In the genomic region with DNA sequence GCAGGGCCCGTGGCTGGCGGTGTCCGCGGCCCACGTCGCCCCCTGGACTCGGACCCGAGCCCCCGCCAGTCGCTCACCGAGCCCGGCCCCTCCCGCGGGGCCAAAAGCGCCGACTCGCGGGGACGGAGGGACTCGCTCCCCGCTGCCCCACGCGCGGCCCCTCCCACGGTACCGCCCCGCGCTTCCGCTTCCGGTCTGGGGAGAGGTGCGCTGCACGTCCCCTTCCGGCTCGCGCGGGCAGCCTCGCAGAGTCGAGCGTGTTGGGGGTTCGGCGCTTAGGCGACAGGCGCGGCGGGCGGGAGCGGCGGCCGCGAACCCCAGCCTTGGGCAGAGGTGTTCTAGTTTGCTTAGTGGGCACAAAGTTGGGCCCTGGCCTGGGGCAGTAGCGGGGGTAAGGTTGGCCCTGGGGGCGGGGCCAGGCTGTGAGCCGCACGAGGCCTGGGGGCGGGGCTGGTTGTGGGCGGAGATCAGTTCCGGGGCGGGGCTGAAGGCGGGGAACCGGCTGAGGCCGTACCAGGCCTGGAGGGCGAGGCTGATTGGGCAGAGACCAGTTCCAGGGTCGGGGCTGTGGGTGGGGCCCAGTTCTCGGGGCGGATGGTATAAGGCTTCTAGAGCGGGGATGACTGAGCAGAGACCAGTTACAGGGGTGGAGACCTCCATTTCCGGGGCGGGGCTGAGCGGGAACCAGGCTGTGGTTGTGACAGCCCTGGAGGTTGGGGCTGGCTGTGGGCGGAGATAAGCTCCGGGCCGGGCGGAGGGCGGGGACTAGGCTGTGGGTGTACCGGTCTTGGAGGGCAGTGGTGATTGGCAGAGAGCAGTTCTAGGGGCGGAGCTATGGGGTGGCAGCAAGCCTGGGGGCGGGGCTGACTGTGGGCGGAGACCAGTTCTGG, we compare ENCODE assay signal across 8 cellular contexts. TPM values are rescaled to one million over a fixed set of nuclear protein-coding genes. Genes with fewer than 3 reads are reported as not detected.
A peak's percentile ranks its signal among the peaks of the same experiment; 100 is the strongest.
DNase-seq lines count a peak whose midpoint lies in the region; ATAC-seq and TF ChIP-seq lines count a peak whose summit lies in the region.

Gene MBD3L1 (plus strand): TSS at position 246 of the 890 bp plus-strand sequence. CDS start 10,302 bp downstream, outside the sequence.
Gene ZNF558 (minus strand): TSS at position 173 of the 890 bp plus-strand sequence. CDS start 9,645 bp downstream, outside the sequence.

- TF ChIP-seq RAD21 in IMR-90 (IDR thresholded peaks at IDR 0.05; ENCODE audit: low read length): no peak

- CTCF ChIA-PET in IMR-90 (lab: Yijun Ruan, JAX) (interaction anchor here (1.0 kb wide), 1 partner anchor 14 kb away, joined by 3 read pairs; no protein-coding TSS in a partner anchor), PC-9 (lab: Charles Lee) (no interaction called here)

- WGBS in IMR-90 (ENCODE audit: extremely low coverage in 2 of 2, insufficient read length in 1 of 2), 2 experiments: 0% methylated on average over 17 of the region's 78 CpGs; no CpG with 5 or more reads in 1 of the 2 experiments
- WGBS in esophagus muscularis mucosa: 6% methylated on average over 14 of the region's 78 CpGs

- no peaks in the 10 kb centered on the region for H3K9me1 ChIP-seq in IMR-90 (ENCODE audit: insufficient read depth, low read length)

- peak within 1 kb of the TSS; percentile 65 for H3K9ac ChIP-seq in IMR-90 (ENCODE audit: low read depth, low read length)

- peaks cover 5% of the 10 kb centered on the region; the same call in 1 of the 2 replicates for H3K36me3 ChIP-seq in IMR-90 (ENCODE audit: control insufficient read depth, insufficient read depth, low read length)
- H3K36me3 ChIP-seq in PC-9 (ENCODE audit: low read depth): peaks cover 11% of the 10 kb centered on the region; the same call in 1 of the 2 replicates
- H3K36me3 ChIP-seq in esophagus muscularis mucosa: peaks cover 0 to 31% (median 11%) of the 10 kb centered on the region in 4 donors

- peak within 1 kb of the TSS; percentile 46; the same call in 1 of the 2 replicates for H3K18ac ChIP-seq in IMR-90 (ENCODE audit: low read depth, low read length)

- H3K79me2 ChIP-seq in PC-9 (ENCODE audit: low read depth): peaks cover 7% of the 10 kb centered on the region; the same call in 1 of the 2 replicates

- ATAC-seq in GM21515 (IDR thresholded peaks at IDR 0.05; ENCODE audit: unreplicated experiment) (peak; percentile 86), IMR-90 (ENCODE audit: low read depth) (peak; percentile 92)
- peak; percentile 92 to 93 for ATAC-seq in activated T-cell treated with anti-CD3 and anti-CD28 coated beads, Interleukin-2, amount 50 U/mL, for 72 hours (replicated peaks in 1 of 2)

- peak within 1 kb of the TSS; percentile 86 for H3K27ac Mint-ChIP-seq in activated T-cell treated with anti-CD3 and anti-CD28 coated beads, Interleukin-2, amount 50 U/mL, for 72 hours

- peak within 1 kb of the TSS; percentile 87 to 96 for H4K8ac ChIP-seq in IMR-90 (ENCODE audit: low read depth in 2 of 2, low read length in 2 of 2)

- peak within 1 kb of the TSS; percentile 88 for H3K4ac ChIP-seq in IMR-90 (ENCODE audit: low read depth, low read length)

- H3K23ac ChIP-seq in IMR-90 (ENCODE audit: low read depth, low read length): peak within 1 kb of the TSS; percentile 18; the same call in 1 of the 2 replicates

- peak within 1 kb of the TSS; percentile 81 to 88 for H3K4me3 Mint-ChIP-seq in activated T-cell treated with anti-CD3 and anti-CD28 coated beads, Interleukin-2, amount 50 U/mL, for 72 hours

- H3F3A ChIP-seq in PC-9 (ENCODE audit: insufficient read depth, low read depth): peaks cover 12% of the 10 kb centered on the region; the same call in 1 of the 2 replicates

- peak within 1 kb of the TSS; percentile 91 for H2AK9ac ChIP-seq in IMR-90 (replicated peaks; ENCODE audit: low read depth, low read length, poor library complexity)

- peak within 1 kb of the TSS; percentile 87 for H3K27ac ChIP-seq in IMR-90 (ENCODE audit: insufficient read depth, low read length)
- H3K27ac ChIP-seq in PC-9: peak within 1 kb of the TSS; percentile 91
- peak within 1 kb of the TSS; percentile 93 to 98 (median 96) for H3K27ac ChIP-seq in esophagus muscularis mucosa (replicated peaks in 1 of 4)

- H3K27me3 Mint-ChIP-seq in activated T-cell treated with anti-CD3 and anti-CD28 coated beads, Interleukin-2, amount 50 U/mL, for 72 hours (ENCODE audit: low read depth): peaks cover 6% of the 10 kb centered on the region

- peaks cover 8 to 9% of the 10 kb centered on the region in 2 experiments; a peak in 3 of 4 replicates for H3K79me1 ChIP-seq in IMR-90 (ENCODE audit: low read depth in 1 of 2, low read length in 2 of 2)

- intact Hi-C loops in IMR-90 (cut with micrococcal nuclease) (loop anchor here (1.0 to 5.0 kb wide), 2 partner anchors 215 to 243 kb away; no protein-coding TSS in a partner anchor), PC-9 (cut with micrococcal nuclease; ENCODE audit: unreplicated experiment) (loop anchor here (5.0 to 10.0 kb wide), 2 partner anchors 182 to 245 kb away; partner anchors contain the start of gene MUC16), esophagus muscularis mucosa (cut with DNase I) (loop anchor here (5.0 kb wide), 1 partner anchor 245 kb away; no protein-coding TSS in a partner anchor)

- H3K27me3 ChIP-seq in IMR-90 (ENCODE audit: control insufficient read depth, insufficient read depth, low read length): no peaks in the 10 kb centered on the region
- H3K27me3 ChIP-seq in PC-9 (ENCODE audit: insufficient read depth, low read depth): no peaks in the 10 kb centered on the region
- H3K27me3 ChIP-seq in esophagus muscularis mucosa: no peaks in the 10 kb centered on the region

- 0 out of 3 replicates have a peak within 1 kb of the TSS, but pooled peaks have one; percentile 20 for H2BK15ac ChIP-seq in IMR-90 (ENCODE audit: low read depth, low read length)

- DNase-seq in Caki2 (ENCODE audit: low read depth) (peak; percentile 94), IMR-90 (peak; percentile 97), PC-9 (peak; percentile 97 to 99), esophagus muscularis mucosa (ENCODE audit: extremely low spot score) (peak; percentile 100), myocyte (ENCODE audit: low read depth) (peak; percentile 98)
- peak; percentile 99 to 100 for DNase-seq in activated T-cell treated with anti-CD3 and anti-CD28 coated beads, Interleukin-2, amount 50 U/mL, for 72 hours
- peak; percentile 97 to 99 for DNase-seq in stimulated activated CD8-positive, alpha-beta memory T cell treated with anti-CD3 and anti-CD28 coated beads, Interleukin-7, amount 100 ng/mL, for 48 hours (ENCODE audit: extremely low read depth in 1 of 2, low read depth in 1 of 2)

- peak; percentile 89 for TF ChIP-seq POLR2A in IMR-90 (IDR thresholded peaks at IDR 0.05; ENCODE audit: low read depth, low read length)
- peak; percentile 93 for TF ChIP-seq POLR2A in esophagus muscularis mucosa (IDR thresholded peaks at IDR 0.05; ENCODE audit: low read depth)

- no peak within 1 kb of the TSS for H2AK5ac ChIP-seq in IMR-90 (ENCODE audit: low read depth, low read length)

- dilution Hi-C loops in IMR-90 (cut with HindIII; ENCODE audit: low sequenced_read_pairs, unreplicated experiment): no loop called here

- H4K20me1 ChIP-seq in IMR-90 (ENCODE audit: insufficient read depth, low read length) (no peaks in the 10 kb centered on the region), PC-9 (ENCODE audit: insufficient read depth) (no peaks in the 10 kb centered on the region)

- peak; percentile 39 for TF ChIP-seq CTCF in IMR-90 (conservative IDR thresholded peaks at IDR 0.05; ENCODE audit: low read depth, low read length)
- no peak; the same call in 1 of the 2 replicates for TF ChIP-seq CTCF in PC-9 (conservative IDR thresholded peaks at IDR 0.05)
- TF ChIP-seq CTCF in esophagus muscularis mucosa (IDR thresholded peaks at IDR 0.05): peak; percentile 27 to 55 (median 34)

- TF ChIP-seq EP300 in esophagus muscularis mucosa (IDR thresholded peaks at IDR 0.05): no peak

- peak within 1 kb of the TSS; percentile 87 for H2BK5ac ChIP-seq in IMR-90 (ENCODE audit: low read depth, low read length, poor library complexity, severe bottlenecking)

- in situ Hi-C loops in Caki2 (cut with HindIII; ENCODE audit: low pct_unique_long_range_greater_than_20kb, low sequenced_read_pairs) (no loop called here), IMR-90 (cut with MboI; ENCODE audit: low sequenced_read_pairs) (no loop called here)

- H3K9me3 ChIP-seq in IMR-90 (ENCODE audit: control insufficient read depth, insufficient read depth, low read length) (no peaks in the 10 kb centered on the region), PC-9 (ENCODE audit: insufficient read depth, low read depth) (no peaks in the 10 kb centered on the region), esophagus muscularis mucosa (no peaks in the 10 kb centered on the region)

- H4K5ac ChIP-seq in IMR-90 (ENCODE audit: low read depth, low read length): peak within 1 kb of the TSS; percentile 51; the same call in 1 of the 2 replicates

- peak within 1 kb of the TSS; percentile 73 for H3K4me3 ChIP-seq in IMR-90 (ENCODE audit: insufficient read depth, low read depth, low read length)
- H3K4me3 ChIP-seq in PC-9: peak within 1 kb of the TSS; percentile 87
- peak within 1 kb of the TSS; percentile 85 to 94 (median 92) for H3K4me3 ChIP-seq in esophagus muscularis mucosa

- H3K36me3 Mint-ChIP-seq in activated T-cell treated with anti-CD3 and anti-CD28 coated beads, Interleukin-2, amount 50 U/mL, for 72 hours (ENCODE audit: insufficient read depth in 2 of 2): peaks cover 4 to 15% of the 10 kb centered on the region in 2 donors

- no peak within 1 kb of the TSS for H2BK20ac ChIP-seq in IMR-90 (ENCODE audit: low read depth, low read length)

- POLR2A ChIA-PET in IMR-90 (lab: Charles Lee; ENCODE audit: unreplicated experiment) (interaction anchor here (0.7 kb wide), 1 partner anchor 20 kb away, joined by 15 read pairs; no protein-coding TSS in a partner anchor), PC-9 (lab: Charles Lee; ENCODE audit: unreplicated experiment) (interaction anchor here (0.5 to 0.7 kb wide), 6 partner anchors 178 to 868 kb away, joined by 3 to 13 read pairs (median 4); partner anchors contain the start of gene MUC16)

- no peaks in the 10 kb centered on the region for H3K9me2 ChIP-seq in PC-9 (ENCODE audit: insufficient read depth)

- peak within 1 kb of the TSS; percentile 84 for H2BK120ac ChIP-seq in IMR-90 (ENCODE audit: low read depth, low read length)

- H3K4me2 ChIP-seq in IMR-90 (ENCODE audit: low read depth, low read length): peak within 1 kb of the TSS; percentile 80
- peak within 1 kb of the TSS; percentile 84 for H3K4me2 ChIP-seq in PC-9

- H3K4me1 Mint-ChIP-seq in activated T-cell treated with anti-CD3 and anti-CD28 coated beads, Interleukin-2, amount 50 U/mL, for 72 hours (ENCODE audit: low read depth): peaks cover 15% of the 10 kb centered on the region

- H3K14ac ChIP-seq in IMR-90 (replicated peaks; ENCODE audit: low read depth, low read length): peak within 1 kb of the TSS; percentile 39

- peak within 1 kb of the TSS; percentile 88 for H4K91ac ChIP-seq in IMR-90 (ENCODE audit: insufficient read depth, low read depth, low read length)

- peak within 1 kb of the TSS; percentile 67; the same call in 1 of the 2 replicates for H3K56ac ChIP-seq in IMR-90 (ENCODE audit: extremely low read depth, insufficient read depth, low read length)

- peaks cover 4% of the 10 kb centered on the region for H3K4me1 ChIP-seq in IMR-90 (ENCODE audit: control insufficient read depth, insufficient read depth, low read length)
- H3K4me1 ChIP-seq in PC-9 (replicated peaks; ENCODE audit: insufficient read depth): peaks cover 13% of the 10 kb centered on the region
- H3K4me1 ChIP-seq in esophagus muscularis mucosa: peaks cover 6 to 35% (median 22%) of the 10 kb centered on the region in 4 donors

- H2AFZ ChIP-seq in IMR-90 (replicated peaks; ENCODE audit: low read length, poor library complexity) (peak within 1 kb of the TSS; percentile 100), PC-9 (peak within 1 kb of the TSS; percentile 96)

- H3K9me3 Mint-ChIP-seq in activated T-cell treated with anti-CD3 and anti-CD28 coated beads, Interleukin-2, amount 50 U/mL, for 72 hours: peaks cover 2 to 3% of the 10 kb centered on the region in 2 donors

- BruUV-seq in IMR-90 (replicated peaks; lab: Mats Ljungman, UMichigan) (no TSS peak), PC-9 (replicated peaks; lab: Mats Ljungman, UMichigan) (no TSS peak)

RNA-seq across cellular contexts. Expression of gene MBD3L1, which starts in this region (rescaled TPM):
- not detected in 2 replicates for total RNA-seq in Caki2 (2014; rRNA removed; shearing (Covaris generic); ENCODE audit: low replicate concordance)
- not detected in 2 replicates for total RNA-seq in IMR-90 (2012; rRNA removed)
- polyA plus RNA-seq in IMR-90 (2012; rRNA removed): not detected in 2 replicates
- polyA plus RNA-seq in IMR-90 (2012; cell fraction: cytosol; rRNA removed): not detected in 2 replicates
- polyA plus RNA-seq in IMR-90 (2012; cell fraction: nucleus; rRNA removed; ENCODE audit: low replicate concordance): not detected in 2 replicates
- not detected in 2 replicates for total RNA-seq in PC-9 (2021)
- not detected for total RNA-seq in activated T-cell treated with anti-CD3 and anti-CD28 coated beads, Interleukin-2, amount 50 U/mL, for 72 hours
- total RNA-seq in esophagus muscularis mucosa: not detected
- not detected in 2 replicates for total RNA-seq in myocyte
- not detected for polyA plus RNA-seq in myocyte (2012)

RNA-seq across cellular contexts. Expression of gene ZNF558, which starts in this region (rescaled TPM):
- 9.1 and 21.9 TPM in 2 replicates for total RNA-seq in Caki2 (2014; rRNA removed; shearing (Covaris generic); ENCODE audit: low replicate concordance)
- total RNA-seq in IMR-90 (2012; rRNA removed): 16.7 and 21.0 TPM in 2 replicates
- polyA plus RNA-seq in IMR-90 (2012; rRNA removed): 13.7 and 14.3 TPM in 2 replicates
- 9.5 and 10.3 TPM in 2 replicates for polyA plus RNA-seq in IMR-90 (2012; cell fraction: cytosol; rRNA removed)
- polyA plus RNA-seq in IMR-90 (2012; cell fraction: nucleus; rRNA removed; ENCODE audit: low replicate concordance): 40.7 and 60.6 TPM in 2 replicates
- total RNA-seq in PC-9 (2021): 28.7 and 29.7 TPM in 2 replicates
- 10 to 100 TPM; 52.2 to 53.7 TPM for total RNA-seq in activated T-cell treated with anti-CD3 and anti-CD28 coated beads, Interleukin-2, amount 50 U/mL, for 72 hours
- total RNA-seq in esophagus muscularis mucosa: 10 to 100 TPM; 32.8 to 59.2 (median 46.5) TPM
- total RNA-seq in myocyte: 33.3 and 34.0 TPM in 2 replicates
- polyA plus RNA-seq in myocyte (2012): 11.8 TPM

Comparison
In these comparisons a context has a peak if more than half of its experiments do, and no peak if none do; other contexts are left out.
1. Peak in every context shown above with its lines: DNase-seq, ATAC-seq, H3K4me3 ChIP-seq and H3K27ac ChIP-seq.